Comparison of ENCODE assay signal across 11 cellular contexts in the genomic region with DNA sequence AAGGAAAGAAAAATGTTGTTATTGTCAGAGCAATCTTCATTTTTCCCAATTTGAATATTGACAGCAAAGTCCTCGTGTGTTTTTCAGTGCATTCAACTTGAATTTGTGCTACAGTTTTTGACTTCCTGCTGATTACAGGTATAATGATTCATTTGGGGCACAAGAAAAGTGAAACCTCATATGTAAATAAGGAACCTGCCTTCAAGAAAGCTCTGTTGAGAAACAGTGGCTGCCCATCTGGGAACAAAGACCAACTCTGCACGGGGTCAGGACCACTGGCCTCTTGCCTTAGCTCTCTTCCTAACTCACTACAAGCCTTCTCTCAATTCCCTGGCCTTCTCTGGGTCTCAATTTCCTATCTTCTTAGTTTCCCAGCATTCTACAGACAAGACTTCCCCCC. TPM values are rescaled to one million over a fixed set of nuclear protein-coding genes. Genes with fewer than 3 reads are reported as not detected.
DNase-seq lines count a peak whose midpoint lies in the region; ATAC-seq, FAIRE-seq and TF ChIP-seq lines count a peak whose summit lies in the region.
"Had no signal": no experiment of that assay in that cellular context is flagged by ENCODE, and none has a peak within 500 bp of the region (broad histone marks: within the 10 kb centered on the region; RNA-seq: fewer than 3 reads in every experiment).

No MANE protein-coding gene starts in this region.

- no peak for TF ChIP-seq CTCF in testis (IDR thresholded peaks at IDR 0.05)

- intact Hi-C loops in testis (cut with DNase I; ENCODE audit: low total_unique reads): no loop called here

- no peak for DNase-seq in central memory CD8-positive, alpha-beta T cell (ENCODE audit: low spot score in 2 of 2)
- DNase-seq in small intestine (no peak), substantia nigra (lab: John Stamatoyannopoulos, UW) (no peak), testis (no peak), dermis blood vessel endothelial cell (no peak)
- DNase-seq: heart left ventricle, SW 1271 had no signal

- no peak for FAIRE-seq in small intestine (lab: Jason Lieb, UNC)

- H3K36me3 ChIP-seq in small intestine (ENCODE audit: control insufficient read depth in 2 of 2, insufficient read depth in 2 of 2, low read length in 2 of 2) (no peaks in the 10 kb centered on the region), testis (ENCODE audit: low read depth, missing control alignments) (no peaks in the 10 kb centered on the region)
- H3K36me3 ChIP-seq: heart left ventricle had no signal

- no peaks in the 10 kb centered on the region for H3K27me3 ChIP-seq in small intestine (ENCODE audit: control insufficient read depth in 2 of 2, insufficient read depth in 2 of 2, low read length in 2 of 2)
- no peaks in the 10 kb centered on the region for H3K27me3 ChIP-seq in testis
- H3K27me3 ChIP-seq: heart left ventricle had no signal

- H3K9me3 Mint-ChIP-seq in central memory CD8-positive, alpha-beta T cell: no peaks in the 10 kb centered on the region

- H3K4me3 ChIP-seq in small intestine (ENCODE audit: low read depth in 1 of 2, low read length in 2 of 2) (no peak overlapping the region), testis (no peak overlapping the region)
- H3K4me3 ChIP-seq: heart left ventricle had no signal

- WGBS in small intestine, 3 donors: 11 to 24% (median 11%) methylated on average over 2 of the region's 2 CpGs
- WGBS in testis, 2 donors: 49 to 66% methylated on average over 2 of the region's 2 CpGs

- H3K27ac ChIP-seq in small intestine (ENCODE audit: low read depth in 1 of 2, low read length in 1 of 2): no peak overlapping the region
- no peak overlapping the region for H3K27ac ChIP-seq in substantia nigra (ENCODE audit: low read depth, low read length, poor library complexity, severe bottlenecking)
- H3K27ac ChIP-seq in testis: no peak overlapping the region
- H3K27ac ChIP-seq: heart left ventricle had no signal

- H3K4me1 Mint-ChIP-seq in central memory CD8-positive, alpha-beta T cell: peaks cover 14% of the 10 kb centered on the region

- TF ChIP-seq POLR2A in testis (IDR thresholded peaks at IDR 0.05): no peak

- no peak overlapping the region for H3K27ac Mint-ChIP-seq in central memory CD8-positive, alpha-beta T cell (ENCODE audit: low read depth)

- H3K36me3 Mint-ChIP-seq in central memory CD8-positive, alpha-beta T cell (ENCODE audit: insufficient read depth): no peaks in the 10 kb centered on the region

- H3K4me3 Mint-ChIP-seq in central memory CD8-positive, alpha-beta T cell: no peak overlapping the region

- H3K4me1 ChIP-seq in small intestine (ENCODE audit: control insufficient read depth in 2 of 2, insufficient read depth in 1 of 2, low read depth in 1 of 2, low read length in 1 of 2) (no peaks in the 10 kb centered on the region), testis (no peaks in the 10 kb centered on the region)
- H3K4me1 ChIP-seq: heart left ventricle had no signal

- ATAC-seq in GM18508 (IDR thresholded peaks at IDR 0.05; ENCODE audit: insufficient read depth, unreplicated experiment) (peak; percentile 98), GM21423 (IDR thresholded peaks at IDR 0.05; ENCODE audit: unreplicated experiment) (peak; percentile 99), HG03175 (IDR thresholded peaks at IDR 0.05; ENCODE audit: unreplicated experiment) (peak; percentile 99)
- ATAC-seq in central memory CD8-positive, alpha-beta T cell (replicated peaks; ENCODE audit: extremely low read depth, poor library complexity, severe bottlenecking): peak; percentile 14
- ATAC-seq: heart left ventricle had no signal

- H3K27me3 Mint-ChIP-seq in central memory CD8-positive, alpha-beta T cell: no peaks in the 10 kb centered on the region

- H3K9me3 ChIP-seq in small intestine (ENCODE audit: control insufficient read depth, low read depth) (no peaks in the 10 kb centered on the region), testis (no peaks in the 10 kb centered on the region)
- H3K9me3 ChIP-seq: heart left ventricle had no signal

RNA-seq across cellular contexts. Expression of gene TIMD4, which starts 21.0 kb away (rescaled TPM):
- polyA plus RNA-seq in small intestine: under 1 TPM in 1 of 3 donors, not detected in 2; 0.51 TPM
- 10 to 100 TPM; 34.4 to 78.0 TPM for total RNA-seq in testis
- 197 TPM for polyA plus RNA-seq in testis (ENCODE audit: insufficient read depth, low read depth, low replicate concordance)
- total RNA-seq in dermis blood vessel endothelial cell: not detected in 2 replicates
- total RNA-seq: osteocyte had no signal
- polyA plus RNA-seq: heart left ventricle had no signal

Comparison
In these comparisons a context has a peak if more than half of its experiments do, and no peak if none do; other contexts are left out.
1. ATAC-seq: peak in every context shown above with its lines; median percentile 99 in GM21423; 99 in HG03175; 98 in GM18508; 14 in central memory CD8-positive, alpha-beta T cell.
2. RNA of gene TIMD4, which starts 21.0 kb away (total RNA-seq): 34.4 to 78.0 TPM in testis; not detected in dermis blood vessel endothelial cell; every median in the first group is over 10 times any median in the second.